Comparison of ENCODE assay signal across 17 cellular contexts in the genomic region with DNA sequence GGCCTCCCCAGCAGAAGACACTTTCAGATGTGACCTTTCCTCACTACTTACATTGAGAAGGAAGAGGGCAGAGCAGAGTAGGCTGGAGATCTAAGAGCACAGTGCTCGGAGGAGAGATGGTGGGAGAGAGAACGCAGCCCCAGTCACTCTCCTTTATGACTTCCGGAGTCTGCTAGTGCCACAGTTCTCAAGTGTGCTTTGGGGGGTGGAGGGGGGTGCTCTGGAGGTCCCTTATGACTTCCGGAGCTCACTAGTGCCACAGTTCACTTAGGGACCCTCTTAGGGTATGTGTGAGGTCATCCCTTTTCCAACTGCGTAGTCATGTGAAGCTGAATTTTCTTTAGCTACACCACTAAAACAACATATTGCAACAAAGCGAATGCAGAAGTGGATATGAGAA.
A peak's percentile ranks its signal among the peaks of the same experiment; 100 is the strongest.
DNase-seq lines count a peak whose midpoint lies in the region; ATAC-seq and TF ChIP-seq lines count a peak whose summit lies in the region.
"Had no signal": no experiment of that assay in that cellular context is flagged by ENCODE, and none has a peak within 500 bp of the region (broad histone marks: within the 10 kb centered on the region; RNA-seq: fewer than 3 reads in every experiment).

No MANE protein-coding gene starts in this region.

- H3K9me3 ChIP-seq in esophagus muscularis mucosa, result no peaks in the 10 kb centered on the region
- no peaks in the 10 kb centered on the region for H3K9me3 ChIP-seq in naive thymus-derived CD4-positive, alpha-beta T cell (ENCODE audit: control insufficient read depth in 2 of 3, low read length in 3 of 3)

- H3K27ac ChIP-seq in esophagus muscularis mucosa (replicated peaks in 1 of 4), result no peak overlapping the region
- no peak overlapping the region for H3K27ac ChIP-seq in naive thymus-derived CD4-positive, alpha-beta T cell (ENCODE audit: low read depth, low read length)
- H3K27ac ChIP-seq: 22Rv1, KMS-11 had no signal

- POLR2A ChIA-PET in naive thymus-derived CD4-positive, alpha-beta T cell (lab: Charles Lee), result no interaction called here

- no peak overlapping the region for H3K27ac Mint-ChIP-seq in naive thymus-derived CD4-positive, alpha-beta T cell
- H3K27ac Mint-ChIP-seq: CD8-positive, alpha-beta memory T cell; T-helper 2 cell treated with Interferon-gamma antibody and Interleukin-4, amounts not matched to agents 5 μg/mL and 100 μg/mL, for 36 hours had no signal

- no peak for TF ChIP-seq POLR2A in esophagus muscularis mucosa (IDR thresholded peaks at IDR 0.05; ENCODE audit: low read depth)

- ATAC-seq in HG03520 (IDR thresholded peaks at IDR 0.05; ENCODE audit: unreplicated experiment) (no peak), GM19467 (IDR thresholded peaks at IDR 0.05; ENCODE audit: unreplicated experiment) (no peak)
- ATAC-seq in naive thymus-derived CD4-positive, alpha-beta T cell, result no peak
- ATAC-seq: HCT116 had no signal

- peaks cover 0 to 3% (median 0%) of the 10 kb centered on the region in 11 donors for H3K9me3 Mint-ChIP-seq in naive thymus-derived CD4-positive, alpha-beta T cell

- H3K4me3 Mint-ChIP-seq in naive thymus-derived CD4-positive, alpha-beta T cell, result no peak overlapping the region
- H3K4me3 Mint-ChIP-seq: CD8-positive, alpha-beta memory T cell had no signal

- H3K4me1 ChIP-seq in esophagus muscularis mucosa, result peaks cover 0 to 3% (median 0%) of the 10 kb centered on the region in 4 donors
- no peaks in the 10 kb centered on the region for H3K4me1 ChIP-seq in naive thymus-derived CD4-positive, alpha-beta T cell (ENCODE audit: control insufficient read depth in 2 of 2, insufficient read depth in 2 of 2, low read length in 2 of 2)

- intact Hi-C loops in esophagus muscularis mucosa (cut with DNase I), result no loop called here
- intact Hi-C loops in naive thymus-derived CD4-positive, alpha-beta T cell (cut with micrococcal nuclease), result no loop called here

- 69% methylated on average over 6 of the region's 6 CpGs for WGBS in esophagus muscularis mucosa

- CTCF ChIA-PET in naive thymus-derived CD4-positive, alpha-beta T cell (lab: Charles Lee), result no interaction called here

- DNase-seq in NCI-H526 (lab: John Stamatoyannopoulos, UW) (peak; percentile 37 to 40), NCI-H526 treated with DMSO at 0.1 percent for 48 hours (lab: John Stamatoyannopoulos, UW) (no peak), NOMO-1 treated with dmso at 0.1 percent for 144 hours (lab: John Stamatoyannopoulos, UW; ENCODE audit: unreplicated experiment) (peak; percentile 66), esophagus muscularis mucosa (ENCODE audit: extremely low spot score) (peak; percentile 66), HuH-7 (ENCODE audit: low spot score) (no peak)
- no peak for DNase-seq in naive thymus-derived CD4-positive, alpha-beta T cell
- DNase-seq: CD8-positive, alpha-beta memory T cell; NCI-H146; NCI-H2107; NCI-H226; SIG-M5 had no signal

- TF ChIP-seq EP300 in esophagus muscularis mucosa (IDR thresholded peaks at IDR 0.05), result no peak

- H3K27me3 ChIP-seq in esophagus muscularis mucosa, result peaks cover 0 to 14% (median 0%) of the 10 kb centered on the region in 4 donors
- H3K27me3 ChIP-seq in naive thymus-derived CD4-positive, alpha-beta T cell (ENCODE audit: control insufficient read depth in 2 of 2, insufficient read depth in 2 of 2, low read length in 2 of 2), result no peaks in the 10 kb centered on the region

- H3K27me3 Mint-ChIP-seq in naive thymus-derived CD4-positive, alpha-beta T cell, result peaks cover 0 to 9% (median 6%) of the 10 kb centered on the region in 5 donors
- H3K27me3 Mint-ChIP-seq: CD8-positive, alpha-beta memory T cell had no signal

- no peaks in the 10 kb centered on the region for H3K36me3 Mint-ChIP-seq in naive thymus-derived CD4-positive, alpha-beta T cell
- H3K36me3 Mint-ChIP-seq: CD8-positive, alpha-beta memory T cell had no signal

- H3K4me1 Mint-ChIP-seq in naive thymus-derived CD4-positive, alpha-beta T cell, result peaks cover 0 to 2% (median 0%) of the 10 kb centered on the region in 7 donors
- H3K4me1 Mint-ChIP-seq: CD8-positive, alpha-beta memory T cell had no signal

- H3K36me3 ChIP-seq in esophagus muscularis mucosa, result no peaks in the 10 kb centered on the region
- no peaks in the 10 kb centered on the region for H3K36me3 ChIP-seq in naive thymus-derived CD4-positive, alpha-beta T cell (ENCODE audit: control insufficient read depth in 2 of 3, insufficient read depth in 3 of 3, low read length in 3 of 3)

- H3K4me3 ChIP-seq in esophagus muscularis mucosa, result no peak overlapping the region
- no peak overlapping the region for H3K4me3 ChIP-seq in naive thymus-derived CD4-positive, alpha-beta T cell (ENCODE audit: low read length)

- TF ChIP-seq CTCF in esophagus muscularis mucosa (IDR thresholded peaks at IDR 0.05), result no peak

Comparison
In these comparisons a context has a peak if more than half of its experiments do, and no peak if none do; other contexts are left out.
1. DNase-seq: peak in NCI-H526 (2 of 2), NOMO-1 treated with dmso at 0.1 percent for 144 hours (single experiment) and esophagus muscularis mucosa (single experiment); none in NCI-H526 treated with DMSO at 0.1 percent for 48 hours (single experiment), HuH-7 (single experiment) and naive thymus-derived CD4-positive, alpha-beta T cell (0 of 9).